Comparison of ENCODE assay signal across 8 cellular contexts in genomic region chr7:104982308-104982755, GRCh38. TPM values are rescaled to one million over a fixed set of nuclear protein-coding genes. Genes with fewer than 3 reads are reported as not detected.
DNase-seq lines count a peak whose midpoint lies in the region; ATAC-seq, FAIRE-seq and TF ChIP-seq lines count a peak whose summit lies in the region.

No MANE protein-coding gene starts in this region.

- H3K4me3 ChIP-seq in A549 (no peak overlapping the region), astrocyte (ENCODE audit: insufficient read depth, low read depth, low read length) (no peak overlapping the region), muscle layer of colon (ENCODE audit: low read depth in 1 of 2, low read length in 2 of 2) (no peak overlapping the region)

- TF ChIP-seq RAD21 in A549 (conservative IDR thresholded peaks at IDR 0.05 in 1 of 2, IDR thresholded peaks at IDR 0.05 in 1 of 2): no peak

- 44% methylated on average over 3 of the region's 3 CpGs for WGBS in A549 (ENCODE audit: missing lambda C conversion rate)

- H3K36me3 ChIP-seq in astrocyte (ENCODE audit: insufficient read depth, low read length) (no peaks in the 10 kb centered on the region), muscle layer of colon (ENCODE audit: insufficient read depth, low read length) (no peaks in the 10 kb centered on the region)

- no peaks in the 10 kb centered on the region for H3K9me3 ChIP-seq in A549
- H3K9me3 ChIP-seq in astrocyte (ENCODE audit: insufficient read depth, low read depth, low read length): no peaks in the 10 kb centered on the region
- no peaks in the 10 kb centered on the region for H3K9me3 ChIP-seq in muscle layer of colon (ENCODE audit: low read length)

- H3K36me3 Mint-ChIP-seq in IgD-negative memory B cell (no peaks in the 10 kb centered on the region), astrocyte (ENCODE audit: low read depth, unreplicated experiment) (peaks cover 2% of the 10 kb centered on the region)

- peaks cover 43% of the 10 kb centered on the region for H3K4me1 ChIP-seq in A549
- peaks cover 58% of the 10 kb centered on the region for H3K4me1 ChIP-seq in astrocyte (ENCODE audit: insufficient read depth, low read length)
- H3K4me1 ChIP-seq in muscle layer of colon (ENCODE audit: insufficient read depth, low read length): peaks cover 50% of the 10 kb centered on the region

- H3K9me3 Mint-ChIP-seq in IgD-negative memory B cell (no peaks in the 10 kb centered on the region), astrocyte (ENCODE audit: unreplicated experiment) (no peaks in the 10 kb centered on the region)

- no peaks in the 10 kb centered on the region for H3K27me3 ChIP-seq in astrocyte (ENCODE audit: insufficient read depth, low read length)
- H3K27me3 ChIP-seq in muscle layer of colon (ENCODE audit: control insufficient read depth in 1 of 2, insufficient read depth in 2 of 2, low read length in 2 of 2): no peaks in the 10 kb centered on the region

- H2AFZ ChIP-seq in astrocyte (ENCODE audit: low read depth, low read length): no peak overlapping the region

- TF ChIP-seq POLR2A in A549 (IDR thresholded peaks at IDR 0.05; ENCODE audit: low read length): no peak

- FAIRE-seq in A549 (lab: Jason Lieb, UNC): no peak
- no peak for FAIRE-seq in astrocyte (lab: Jason Lieb, UNC)

- H3K4me1 Mint-ChIP-seq in IgD-negative memory B cell (peaks cover 41 to 48% (median 44%) of the 10 kb centered on the region in 3 donors), astrocyte (ENCODE audit: low read depth, unreplicated experiment) (peaks cover 77% of the 10 kb centered on the region)

- H3K27ac ChIP-seq in A549: peak overlapping the region in 1 of 2 experiments; percentile 45; a peak in 3 of 6 replicates
- H3K27ac ChIP-seq in astrocyte (ENCODE audit: low read depth, low read length): peak overlapping the region; percentile 98
- H3K27ac ChIP-seq in muscle layer of colon (ENCODE audit: low read depth, low read length): no peak overlapping the region

- peaks cover 36% of the 10 kb centered on the region for H4K20me1 ChIP-seq in astrocyte (ENCODE audit: insufficient read depth, low read length)

- TF ChIP-seq CTCF in A549 (IDR thresholded peaks at IDR 0.05) (no peak), astrocyte (IDR thresholded peaks at IDR 0.05; ENCODE audit: insufficient read depth, low read depth, low read length) (no peak)

- POLR2A ChIA-PET in A549 (lab: Yijun Ruan, JAX): interaction anchor here (2.0 to 6.0 kb wide), 3 partner anchors 20 to 43 kb away, joined by 5 to 132 read pairs (median 11); partner anchors contain the start of gene KMT2E

- TF ChIP-seq EP300 in A549 (IDR thresholded peaks at IDR 0.05): no peak

- no peak for ATAC-seq in A549

- H3K4me3 Mint-ChIP-seq in IgD-negative memory B cell (peak overlapping the region; percentile 50 to 100 (median 98)), astrocyte (ENCODE audit: unreplicated experiment) (peak overlapping the region; percentile 88)

- CTCF ChIA-PET in A549 (lab: Yijun Ruan, JAX): interaction anchor here (0.8 to 4.9 kb wide), 14 partner anchors 9 to 617 kb away, joined by 3 to 22 read pairs (median 5); no protein-coding TSS in a partner anchor

- H3K4me2 ChIP-seq in A549 (peak overlapping the region; percentile 76), astrocyte (ENCODE audit: low read length) (peak overlapping the region; percentile 86)

- no peak for DNase-seq in A549 (ENCODE audit: low read depth in 1 of 2, low spot score in 1 of 2)
- DNase-seq in astrocyte (ENCODE audit: low read depth): peak; percentile 47
- no peak for DNase-seq in activated effector memory CD4-positive, alpha-beta T cell treated with anti-CD3 and anti-CD28 coated beads, Interleukin-2, amount 50 U/mL, for 16 hours
- no peak for DNase-seq in NCI-H1694 treated with DMSO at 0.1 percent for 48 hours (lab: John Stamatoyannopoulos, UW)
- DNase-seq in stimulated activated CD4-positive, alpha-beta T cell treated with anti-CD3 and anti-CD28 coated beads, Interleukin-2, amount 100 ng/mL, for 24 hours: no peak
- DNase-seq in DMS53 (lab: John Stamatoyannopoulos, UW): no peak

- peaks cover 36% of the 10 kb centered on the region for H3K79me2 ChIP-seq in astrocyte (ENCODE audit: insufficient read depth, low read length)

- peak overlapping the region; percentile 100 for H3K27ac Mint-ChIP-seq in IgD-negative memory B cell
- H3K27ac Mint-ChIP-seq in astrocyte (ENCODE audit: unreplicated experiment): peak overlapping the region; percentile 100

- H3K27me3 Mint-ChIP-seq in IgD-negative memory B cell (no peaks in the 10 kb centered on the region), astrocyte (ENCODE audit: low read depth, unreplicated experiment) (no peaks in the 10 kb centered on the region)

- H3K9ac ChIP-seq in astrocyte (ENCODE audit: low read length) (peak overlapping the region; percentile 95), muscle layer of colon (ENCODE audit: low read length) (peak overlapping the region; percentile 95)

TF ChIP-seq in A549, 52 proteins besides CTCF, POLR2A, EP300 and RAD21 (continues in another document):
- no peak for TF ChIP-seq TFCP2L1 (CRISPR knock-in tag; IDR thresholded peaks at IDR 0.05)
- TF ChIP-seq CEBPB (IDR thresholded peaks at IDR 0.05): no peak
- no peak for TF ChIP-seq SREBF2 (IDR thresholded peaks at IDR 0.05)
- TF ChIP-seq SMC3 (IDR thresholded peaks at IDR 0.05): no peak
- TF ChIP-seq MYC (IDR thresholded peaks at IDR 0.05; ENCODE audit: borderline replicate concordance, low read length): no peak
- TF ChIP-seq, protein P1, sequence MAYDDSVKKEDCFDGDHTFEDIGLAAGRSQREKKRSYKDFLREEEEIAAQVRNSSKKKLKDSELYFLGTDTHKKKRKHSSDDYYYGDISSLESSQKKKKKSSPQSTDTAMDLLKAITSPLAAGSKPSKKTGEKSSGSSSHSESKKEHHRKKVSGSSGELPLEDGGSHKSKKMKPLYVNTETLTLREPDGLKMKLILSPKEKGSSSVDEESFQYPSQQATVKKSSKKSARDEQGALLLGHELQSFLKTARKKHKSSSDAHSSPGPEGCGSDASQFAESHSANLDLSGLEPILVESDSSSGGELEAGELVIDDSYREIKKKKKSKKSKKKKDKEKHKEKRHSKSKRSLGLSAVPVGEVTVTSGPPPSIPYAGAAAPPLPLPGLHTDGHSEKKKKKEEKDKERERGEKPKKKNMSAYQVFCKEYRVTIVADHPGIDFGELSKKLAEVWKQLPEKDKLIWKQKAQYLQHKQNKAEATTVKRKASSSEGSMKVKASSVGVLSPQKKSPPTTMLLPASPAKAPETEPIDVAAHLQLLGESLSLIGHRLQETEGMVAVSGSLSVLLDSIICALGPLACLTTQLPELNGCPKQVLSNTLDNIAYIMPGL (CRISPR knock-in tag; IDR thresholded peaks at IDR 0.05; ENCODE audit: borderline replicate concordance): no peak
- TF ChIP-seq GATA3 (IDR thresholded peaks at IDR 0.05; ENCODE audit: borderline replicate concordance): no peak
- TF ChIP-seq ZSCAN20 (CRISPR knock-in tag; IDR thresholded peaks at IDR 0.05): no peak
- no peak for TF ChIP-seq ZFP36 (IDR thresholded peaks at IDR 0.05; ENCODE audit: borderline replicate concordance, partially characterized antibody)
- no peak for TF ChIP-seq PHF8 (IDR thresholded peaks at IDR 0.05; ENCODE audit: borderline replicate concordance, low read depth)
- TF ChIP-seq CBX2 (IDR thresholded peaks at IDR 0.05; ENCODE audit: borderline replicate concordance, low read depth): no peak
- TF ChIP-seq HOXA7 (CRISPR knock-in tag; IDR thresholded peaks at IDR 0.05): no peak
- TF ChIP-seq, protein P2, sequence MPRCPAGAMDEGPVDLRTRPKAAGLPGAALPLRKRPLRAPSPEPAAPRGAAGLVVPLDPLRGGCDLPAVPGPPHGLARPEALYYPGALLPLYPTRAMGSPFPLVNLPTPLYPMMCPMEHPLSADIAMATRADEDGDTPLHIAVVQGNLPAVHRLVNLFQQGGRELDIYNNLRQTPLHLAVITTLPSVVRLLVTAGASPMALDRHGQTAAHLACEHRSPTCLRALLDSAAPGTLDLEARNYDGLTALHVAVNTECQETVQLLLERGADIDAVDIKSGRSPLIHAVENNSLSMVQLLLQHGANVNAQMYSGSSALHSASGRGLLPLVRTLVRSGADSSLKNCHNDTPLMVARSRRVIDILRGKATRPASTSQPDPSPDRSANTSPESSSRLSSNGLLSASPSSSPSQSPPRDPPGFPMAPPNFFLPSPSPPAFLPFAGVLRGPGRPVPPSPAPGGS (IDR thresholded peaks at IDR 0.05): no peak
- TF ChIP-seq, protein P3, sequence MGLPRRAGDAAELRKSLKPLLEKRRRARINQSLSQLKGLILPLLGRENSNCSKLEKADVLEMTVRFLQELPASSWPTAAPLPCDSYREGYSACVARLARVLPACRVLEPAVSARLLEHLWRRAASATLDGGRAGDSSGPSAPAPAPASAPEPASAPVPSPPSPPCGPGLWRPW (IDR thresholded peaks at IDR 0.05): no peak
- no peak for TF ChIP-seq KDM1A (IDR thresholded peaks at IDR 0.05; ENCODE audit: low read depth)
- no peak for TF ChIP-seq CBX8 (IDR thresholded peaks at IDR 0.05)
- no peak for TF ChIP-seq FOXS1 (CRISPR knock-in tag; IDR thresholded peaks at IDR 0.05)
- TF ChIP-seq, protein P4, sequence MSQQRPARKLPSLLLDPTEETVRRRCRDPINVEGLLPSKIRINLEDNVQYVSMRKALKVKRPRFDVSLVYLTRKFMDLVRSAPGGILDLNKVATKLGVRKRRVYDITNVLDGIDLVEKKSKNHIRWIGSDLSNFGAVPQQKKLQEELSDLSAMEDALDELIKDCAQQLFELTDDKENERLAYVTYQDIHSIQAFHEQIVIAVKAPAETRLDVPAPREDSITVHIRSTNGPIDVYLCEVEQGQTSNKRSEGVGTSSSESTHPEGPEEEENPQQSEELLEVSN (IDR thresholded peaks at IDR 0.05; ENCODE audit: borderline replicate concordance, low read depth): no peak
- no peak for TF ChIP-seq MAZ (IDR thresholded peaks at IDR 0.05; ENCODE audit: borderline replicate concordance, low read depth, low read length)

RNA-seq across cellular contexts. Expression of gene KMT2E, which starts 31.7 kb away (rescaled TPM):
- polyA plus RNA-seq in A549 (2011; rRNA removed) (9.4 and 30.2 TPM in 2 replicates), A549 (2017; fragmentation: RNase III; extraction: RNeasy Plus Mini Kit Qiagen cat#74134 plus additional on column Dnase treatment) (17.2 to 23.4 TPM (median 19.3 TPM) in 3 replicates), IgD-negative memory B cell (239 TPM)
- polyA plus RNA-seq in A549 (2012; cell fraction: cytosol; rRNA removed): 3.6 and 4.6 TPM in 2 replicates
- polyA plus RNA-seq in A549 (2012; cell fraction: nucleus; rRNA removed): 4.9 and 13.6 TPM in 2 replicates
- polyA minus RNA-seq in A549 (2011; rRNA and poly(A)+ RNA removed): 56.7 and 57.6 TPM in 2 replicates
- total RNA-seq in astrocyte: 57.4 and 62.5 TPM in 2 replicates
